In the genomic region with DNA sequence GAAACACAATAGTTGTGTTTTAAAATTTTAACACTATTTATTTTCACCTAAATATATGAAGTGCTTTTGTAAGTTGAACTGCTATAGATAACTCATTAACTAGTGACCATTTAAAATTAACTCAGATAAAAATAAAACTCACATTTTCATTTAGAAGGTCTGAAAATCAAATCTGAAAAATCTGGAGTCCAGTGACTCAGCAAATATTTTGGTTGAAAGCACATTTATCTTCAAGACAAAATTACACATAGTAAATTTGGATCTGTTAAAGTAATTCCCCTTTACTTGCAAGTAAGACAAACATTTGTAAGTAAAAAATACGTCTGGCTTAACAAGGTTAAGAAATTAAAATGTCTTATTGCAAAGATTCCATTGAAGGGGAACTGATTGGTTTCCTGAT, we compare ENCODE assay signal across 16 cellular contexts.
DNase-seq lines count a peak whose midpoint lies in the region; ATAC-seq lines count a peak whose summit lies in the region.
"Had no signal": no experiment of that assay in that cellular context is flagged by ENCODE, and none has a peak within 500 bp of the region (broad histone marks: within the 10 kb centered on the region; RNA-seq: fewer than 3 reads in every experiment).

No MANE protein-coding gene starts in this region.

- H3K27ac ChIP-seq in BLaER1 treated with 17β-estradiol and CSF1 and Interleukin-3, amounts not matched to agents 10 nM and 100 nM: peak overlapping the region in 2 of 11 experiments; percentile 1 to 25; a peak in 3 of 22 replicates

- H3K9ac ChIP-seq in BLaER1 treated with 17β-estradiol and CSF1 and Interleukin-3, amounts not matched to agents 10 nM and 100 nM: no peak overlapping the region

- peak; percentile 6 for DNase-seq in amniotic epithelial cell (ENCODE audit: low read depth)
- DNase-seq in fibroblast of peridontal ligament (ENCODE audit: extremely low read depth): peak; percentile 65
- DNase-seq in NCI-H2107 (lab: John Stamatoyannopoulos, UW): no peak
- no peak for DNase-seq in SIG-M5 (lab: John Stamatoyannopoulos, UW)
- DNase-seq in ecto neural progenitor cell (ENCODE audit: low spot score): no peak
- DNase-seq: Calu3, DND-41, KG1, MG63, NCI-H2029, NCI-H446 treated with DMSO at 0.1 percent for 48 hours, NCI-H526, Right ventricle myocardium superior, RPMI8226 had no signal

- ATAC-seq in GM19463 (IDR thresholded peaks at IDR 0.05; ENCODE audit: unreplicated experiment): no peak

- H3K27me3 ChIP-seq in BLaER1 treated with 17β-estradiol and CSF1 and Interleukin-3, amounts not matched to agents 10 nM and 100 nM: no peaks in the 10 kb centered on the region
- H3K27me3 ChIP-seq: MG63 had no signal

- no peak overlapping the region for H3K4me3 ChIP-seq in BLaER1 treated with 17β-estradiol and CSF1 and Interleukin-3, amounts not matched to agents 10 nM and 100 nM
- H3K4me3 ChIP-seq: MG63 had no signal

- no peaks in the 10 kb centered on the region for H3K36me3 ChIP-seq in BLaER1 treated with 17β-estradiol and CSF1 and Interleukin-3, amounts not matched to agents 10 nM and 100 nM
- H3K36me3 ChIP-seq: MG63 had no signal

- H3K4me2 ChIP-seq in BLaER1 treated with 17β-estradiol and CSF1 and Interleukin-3, amounts not matched to agents 10 nM and 100 nM: peak overlapping the region in 6 of 11 experiments; percentile 19 to 44 (median 28); a peak in 7 of 22 replicates

- H3K4me1 ChIP-seq in BLaER1 treated with 17β-estradiol and CSF1 and Interleukin-3, amounts not matched to agents 10 nM and 100 nM: peaks cover 4 to 13% (median 10%) of the 10 kb centered on the region in 10 experiments; a peak in 16 of 20 replicates

- H3K9me3 ChIP-seq in BLaER1 treated with 17β-estradiol and CSF1 and Interleukin-3, amounts not matched to agents 10 nM and 100 nM (replicated peaks in 1 of 11): peaks cover 6 to 14% (median 9%) of the 10 kb centered on the region in 11 experiments; a peak in 15 of 22 replicates
- H3K9me3 ChIP-seq: MG63 had no signal

- H4K20me1 ChIP-seq in BLaER1 treated with 17β-estradiol and CSF1 and Interleukin-3, amounts not matched to agents 10 nM and 100 nM: no peaks in the 10 kb centered on the region

Comparison
In these comparisons a context has a peak if more than half of its experiments do, and no peak if none do; other contexts are left out.
1. DNase-seq: peak in amniotic epithelial cell (single experiment) and fibroblast of peridontal ligament (single experiment); none in NCI-H2107 (single experiment), SIG-M5 (single experiment) and ecto neural progenitor cell (single experiment).